Comparison of ENCODE assay signal across 25 cellular contexts in the genomic region with DNA sequence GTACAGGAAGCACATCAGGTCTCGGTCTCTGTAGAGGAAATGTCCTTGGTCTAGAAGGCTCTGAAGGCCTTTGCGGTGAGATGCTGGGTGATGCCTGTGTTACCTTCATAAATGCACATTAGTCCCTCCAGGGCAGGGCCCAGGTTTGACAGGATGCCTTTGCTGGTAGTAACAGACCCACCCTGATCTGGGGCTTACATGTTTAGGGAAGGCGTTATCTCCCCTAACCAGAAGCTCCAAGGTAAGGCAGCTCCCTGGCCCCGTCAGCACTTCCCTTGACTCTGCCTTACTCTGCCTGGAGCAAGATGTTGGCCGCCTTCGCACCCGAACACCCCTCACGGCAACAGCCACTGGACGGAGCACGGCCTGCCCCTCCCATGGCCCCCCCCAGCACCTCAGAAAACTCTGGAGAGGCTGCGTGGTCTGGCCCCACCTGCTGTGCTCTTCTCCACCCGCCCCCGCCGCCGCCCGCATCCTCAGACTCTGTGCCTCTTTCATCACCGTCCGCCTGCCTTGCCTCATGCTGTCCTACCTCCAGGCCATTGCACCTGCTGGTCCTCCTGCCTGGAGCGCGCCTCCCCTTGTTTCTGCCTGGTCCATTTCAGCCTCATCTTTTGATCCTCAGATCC. TPM values are rescaled to one million over a fixed set of nuclear protein-coding genes. Genes with fewer than 3 reads are reported as not detected.
A peak's percentile ranks its signal among the peaks of the same experiment; 100 is the strongest.
DNase-seq lines count a peak whose midpoint lies in the region; ATAC-seq and TF ChIP-seq lines count a peak whose summit lies in the region.
"Had no signal": no experiment of that assay in that cellular context is flagged by ENCODE, and none has a peak within 500 bp of the region (broad histone marks: within the 10 kb centered on the region; RNA-seq: fewer than 3 reads in every experiment).

No MANE protein-coding gene starts in this region.

- no peak overlapping the region for H3K14ac ChIP-seq in trophoblast cell (ENCODE audit: low read length)

- no peaks in the 10 kb centered on the region for H3K27me3 Mint-ChIP-seq in CD8-positive, alpha-beta memory T cell
- no peaks in the 10 kb centered on the region for H3K27me3 Mint-ChIP-seq in activated CD8-positive, alpha-beta T cell treated with anti-CD3 and anti-CD28 coated beads for 36 hours

- ATAC-seq in activated CD8-positive, alpha-beta T cell treated with anti-CD3 and anti-CD28 coated beads for 36 hours, result no peak
- ATAC-seq in HG03442 (IDR thresholded peaks at IDR 0.05; ENCODE audit: unreplicated experiment), result no peak
- ATAC-seq in GM21576 (IDR thresholded peaks at IDR 0.05; ENCODE audit: unreplicated experiment), result no peak
- ATAC-seq: activated T-cell treated with anti-CD3 and anti-CD28 coated beads, Interleukin-2, amount 50 U/mL, for 4 hours had no signal

- H4K8ac ChIP-seq in trophoblast cell (ENCODE audit: low read depth, low read length), result no peak overlapping the region

- peaks cover 29 to 39% (median 34%) of the 10 kb centered on the region in 3 donors for H3K4me1 Mint-ChIP-seq in CD8-positive, alpha-beta memory T cell
- H3K4me1 Mint-ChIP-seq in activated CD8-positive, alpha-beta T cell treated with anti-CD3 and anti-CD28 coated beads for 36 hours (ENCODE audit: low read depth), result peaks cover 16% of the 10 kb centered on the region
- H3K4me1 Mint-ChIP-seq: brain had no signal

- H2BK12ac ChIP-seq in trophoblast cell (ENCODE audit: low read length), result no peak overlapping the region

- H2AK5ac ChIP-seq in trophoblast cell (ENCODE audit: low read length), result no peak overlapping the region

- no peak overlapping the region for H2BK120ac ChIP-seq in trophoblast cell (ENCODE audit: insufficient read depth, low read length, poor library complexity)

- TF ChIP-seq CTCF in activated CD8-positive, alpha-beta T cell treated with anti-CD3 and anti-CD28 coated beads for 36 hours (IDR thresholded peaks at IDR 0.05), result no peak
- TF ChIP-seq CTCF in brain microvascular endothelial cell (IDR thresholded peaks at IDR 0.05; ENCODE audit: low read depth, low read length, missing control alignments), result no peak

- no peak overlapping the region for H3K4me3 ChIP-seq in CD8-positive, alpha-beta memory T cell (ENCODE audit: low read length)
- H3K4me3 ChIP-seq in trophoblast cell (ENCODE audit: low read depth, low read length), result no peak overlapping the region
- H3K4me3 ChIP-seq in brain microvascular endothelial cell (ENCODE audit: low read depth, low read length), result no peak overlapping the region
- H3K4me3 ChIP-seq: heart right ventricle, left ventricle myocardium inferior, spleen had no signal

- H3K18ac ChIP-seq in trophoblast cell (ENCODE audit: low read length), result no peak overlapping the region

- peak overlapping the region; percentile 38 for H3K27ac ChIP-seq in CD8-positive, alpha-beta memory T cell (ENCODE audit: low read depth, low read length)
- H3K27ac ChIP-seq in epithelial cell of prostate, result peak overlapping the region; percentile 13
- H3K27ac ChIP-seq in trophoblast cell (ENCODE audit: low read depth, low read length), result peak overlapping the region; percentile 24
- H3K27ac ChIP-seq in brain microvascular endothelial cell, result no peak overlapping the region
- H3K27ac ChIP-seq: heart right ventricle, left ventricle myocardium inferior had no signal

- H3K79me2 ChIP-seq in trophoblast cell (ENCODE audit: control insufficient read depth, insufficient read depth, low read length, poor library complexity), result no peaks in the 10 kb centered on the region

- peaks cover 0 to 37% (median 2%) of the 10 kb centered on the region in 3 donors for H3K36me3 Mint-ChIP-seq in CD8-positive, alpha-beta memory T cell
- peaks cover 1% of the 10 kb centered on the region for H3K36me3 Mint-ChIP-seq in activated CD8-positive, alpha-beta T cell treated with anti-CD3 and anti-CD28 coated beads for 36 hours (ENCODE audit: low read depth)

- POLR2A ChIA-PET in CD8-positive, alpha-beta memory T cell (lab: Charles Lee), result no interaction called here
- POLR2A ChIA-PET in activated CD8-positive, alpha-beta T cell treated with anti-CD3 and anti-CD28 coated beads for 36 hours (lab: Charles Lee), result interaction anchor here (1.0 to 1.1 kb wide), 2 partner anchors 8 to 18 kb away, joined by 3 read pairs; no protein-coding TSS in a partner anchor

- peak overlapping the region in 6 of 8 donors; percentile 28 to 90 (median 52) for H3K27ac Mint-ChIP-seq in CD8-positive, alpha-beta memory T cell
- peak overlapping the region; percentile 26 for H3K27ac Mint-ChIP-seq in activated CD8-positive, alpha-beta T cell treated with anti-CD3 and anti-CD28 coated beads for 36 hours

- H3K9ac ChIP-seq in trophoblast cell (ENCODE audit: low read length), result no peak overlapping the region

- DNase-seq in CD8-positive, alpha-beta memory T cell, result no peak
- no peak for DNase-seq in activated CD8-positive, alpha-beta T cell treated with anti-CD3 and anti-CD28 coated beads for 36 hours
- DNase-seq in epithelial cell of prostate (ENCODE audit: low read depth, low spot score) (no peak), trophoblast cell (peak; percentile 94 to 97), brain microvascular endothelial cell (no peak)
- DNase-seq: activated CD4-positive, alpha-beta T cell treated with anti-CD3 and anti-CD28 coated beads, Interleukin-2, amount 50 U/mL, for 48 hours; activated naive CD4-positive, alpha-beta T cell treated with Interleukin-2 at 50 U/mL for 16 hours; activated T-cell treated with anti-CD3 and anti-CD28 coated beads, Interleukin-2, amount 50 U/mL, for 4 hours; DMS79; H7; heart right ventricle; left ventricle myocardium inferior; midbrain; NCI-H187; NCI-H345; nucleus accumbens; SHP77; spleen; stimulated activated CD4-positive, alpha-beta T cell treated with anti-CD3 and anti-CD28 coated beads, Interleukin-4, amount 100 ng/mL, for 4 hours; T-helper 1 cell had no signal

- no peaks in the 10 kb centered on the region for H3K4me1 ChIP-seq in CD8-positive, alpha-beta memory T cell (ENCODE audit: insufficient read depth, low read length)
- peaks cover 6 to 8% of the 10 kb centered on the region in 2 experiments for H3K4me1 ChIP-seq in trophoblast cell (ENCODE audit: control insufficient read depth in 1 of 2, insufficient read depth in 2 of 2, low read length in 2 of 2)

- H4K12ac ChIP-seq in trophoblast cell (ENCODE audit: low read depth, low read length), result no peak overlapping the region

- H3K4me2 ChIP-seq in trophoblast cell (ENCODE audit: low read length), result no peak overlapping the region

- H3K79me1 ChIP-seq in trophoblast cell (ENCODE audit: low read length), result no peaks in the 10 kb centered on the region

- no peak overlapping the region for H3K23ac ChIP-seq in trophoblast cell (ENCODE audit: low read length)

- no peak overlapping the region for H2BK5ac ChIP-seq in trophoblast cell (ENCODE audit: low read depth, low read length, poor library complexity)

- no peak overlapping the region for H4K91ac ChIP-seq in trophoblast cell (ENCODE audit: low read depth, low read length)

- no peak overlapping the region for H3K4me3 Mint-ChIP-seq in CD8-positive, alpha-beta memory T cell
- H3K4me3 Mint-ChIP-seq in activated CD8-positive, alpha-beta T cell treated with anti-CD3 and anti-CD28 coated beads for 36 hours, result no peak overlapping the region
- H3K4me3 Mint-ChIP-seq: activated T-cell treated with anti-CD3 and anti-CD28 coated beads, Interleukin-2, amount 50 U/mL, for 4 hours; brain had no signal

- no peak overlapping the region for H2AFZ ChIP-seq in trophoblast cell (ENCODE audit: insufficient read depth, low read length, poor library complexity)

- H3K27me3 ChIP-seq in CD8-positive, alpha-beta memory T cell (ENCODE audit: insufficient read depth, low read length, poor library complexity, severe bottlenecking), result no peaks in the 10 kb centered on the region
- H3K27me3 ChIP-seq in trophoblast cell (ENCODE audit: insufficient read depth, low read length) (no peaks in the 10 kb centered on the region), brain microvascular endothelial cell (replicated peaks) (no peaks in the 10 kb centered on the region)
- H3K27me3 ChIP-seq: heart right ventricle, spleen had no signal

- no peaks in the 10 kb centered on the region for H3K9me3 Mint-ChIP-seq in CD8-positive, alpha-beta memory T cell
- no peaks in the 10 kb centered on the region for H3K9me3 Mint-ChIP-seq in activated CD8-positive, alpha-beta T cell treated with anti-CD3 and anti-CD28 coated beads for 36 hours
- H3K9me3 Mint-ChIP-seq: activated T-cell treated with anti-CD3 and anti-CD28 coated beads, Interleukin-2, amount 50 U/mL, for 4 hours; brain had no signal

- WGBS in trophoblast cell (ENCODE audit: extremely low coverage, insufficient coverage, insufficient read length), result no CpG with 5 or more reads among the region's 20 CpGs

- H3K36me3 ChIP-seq in CD8-positive, alpha-beta memory T cell (ENCODE audit: insufficient read depth, low read length), result no peaks in the 10 kb centered on the region
- H3K36me3 ChIP-seq in trophoblast cell (ENCODE audit: control insufficient read depth in 1 of 2, insufficient read depth in 2 of 2, low read length in 2 of 2), result peaks cover 21 to 27% of the 10 kb centered on the region in 2 experiments
- peaks cover 9% of the 10 kb centered on the region for H3K36me3 ChIP-seq in brain microvascular endothelial cell (replicated peaks)

- in situ Hi-C loops in brain microvascular endothelial cell (cut with HindIII; ENCODE audit: low pct_ligation_motif_present, low sequenced_read_pairs), result no loop called here

- intact Hi-C loops in activated CD8-positive, alpha-beta T cell treated with anti-CD3 and anti-CD28 coated beads for 36 hours (cut with micrococcal nuclease), result no loop called here

- no peak overlapping the region for H3K4ac ChIP-seq in trophoblast cell (ENCODE audit: low read depth, low read length)

- H3K9me3 ChIP-seq in CD8-positive, alpha-beta memory T cell (ENCODE audit: low read length), result no peaks in the 10 kb centered on the region
- no peaks in the 10 kb centered on the region for H3K9me3 ChIP-seq in trophoblast cell (ENCODE audit: insufficient read depth, low read depth, low read length)
- H3K9me3 ChIP-seq: heart right ventricle, left ventricle myocardium inferior, spleen had no signal

- CTCF ChIA-PET in CD8-positive, alpha-beta memory T cell (lab: Charles Lee), result no interaction called here
- CTCF ChIA-PET in activated CD8-positive, alpha-beta T cell treated with anti-CD3 and anti-CD28 coated beads for 36 hours (lab: Charles Lee), result interaction anchor here (1.2 kb wide), 1 partner anchor 59 kb away, joined by 4 read pairs; no protein-coding TSS in a partner anchor

RNA-seq across cellular contexts. Expression of a gene that starts 9.1 kb away (rescaled TPM):
- 10 to 100 TPM; 82.5 to 87.7 TPM for total RNA-seq in CD8-positive, alpha-beta memory T cell
- 10.1 TPM for polyA plus RNA-seq in CD8-positive, alpha-beta memory T cell
- 10 to 100 TPM; 83.4 to 84.5 TPM for total RNA-seq in activated CD8-positive, alpha-beta T cell treated with anti-CD3 and anti-CD28 coated beads for 36 hours
- polyA plus RNA-seq in trophoblast cell (2013), result 102 and 103 TPM in 2 replicates

RNA-seq across cellular contexts. Expression of a gene that starts 12.8 kb away (rescaled TPM):
- total RNA-seq in CD8-positive, alpha-beta memory T cell, result under 1 TPM; 0.42 to 0.79 TPM
- polyA plus RNA-seq in CD8-positive, alpha-beta memory T cell, result not detected
- total RNA-seq in activated CD8-positive, alpha-beta T cell treated with anti-CD3 and anti-CD28 coated beads for 36 hours, result under 1 TPM; 0.50 to 0.81 TPM
- 0.12 and 0.15 TPM in 2 replicates for polyA plus RNA-seq in trophoblast cell (2013)
- total RNA-seq: HT-29, renal cortical epithelial cell had no signal

RNA-seq across cellular contexts. Expression of a gene that starts 37.2 kb away (rescaled TPM):
- 10 to 100 TPM; 26.1 to 30.1 TPM for total RNA-seq in CD8-positive, alpha-beta memory T cell
- polyA plus RNA-seq in CD8-positive, alpha-beta memory T cell, result 4.5 TPM
- total RNA-seq in activated CD8-positive, alpha-beta T cell treated with anti-CD3 and anti-CD28 coated beads for 36 hours, result 10 to 100 TPM; 23.5 to 24.1 TPM
- polyA plus RNA-seq in trophoblast cell (2013), result 6.6 and 7.6 TPM in 2 replicates

RNA-seq across cellular contexts. Expression of a gene that starts 42.2 kb away (rescaled TPM):
- total RNA-seq in CD8-positive, alpha-beta memory T cell, result 10 to 100 TPM; 42.3 to 47.2 TPM
- polyA plus RNA-seq in CD8-positive, alpha-beta memory T cell, result 23.7 TPM
- total RNA-seq in activated CD8-positive, alpha-beta T cell treated with anti-CD3 and anti-CD28 coated beads for 36 hours, result 10 to 100 TPM; 35.7 to 38.7 TPM
- 50.3 and 50.7 TPM in 2 replicates for polyA plus RNA-seq in trophoblast cell (2013)

Comparison
In these comparisons a context has a peak if more than half of its experiments do, and no peak if none do; other contexts are left out.
1. DNase-seq: peak in trophoblast cell (2 of 2); none in CD8-positive, alpha-beta memory T cell (0 of 5), activated CD8-positive, alpha-beta T cell treated with anti-CD3 and anti-CD28 coated beads for 36 hours (single experiment), epithelial cell of prostate (single experiment) and brain microvascular endothelial cell (single experiment).